Comparison of ENCODE assay signal across 1 cellular context in the genomic region with DNA sequence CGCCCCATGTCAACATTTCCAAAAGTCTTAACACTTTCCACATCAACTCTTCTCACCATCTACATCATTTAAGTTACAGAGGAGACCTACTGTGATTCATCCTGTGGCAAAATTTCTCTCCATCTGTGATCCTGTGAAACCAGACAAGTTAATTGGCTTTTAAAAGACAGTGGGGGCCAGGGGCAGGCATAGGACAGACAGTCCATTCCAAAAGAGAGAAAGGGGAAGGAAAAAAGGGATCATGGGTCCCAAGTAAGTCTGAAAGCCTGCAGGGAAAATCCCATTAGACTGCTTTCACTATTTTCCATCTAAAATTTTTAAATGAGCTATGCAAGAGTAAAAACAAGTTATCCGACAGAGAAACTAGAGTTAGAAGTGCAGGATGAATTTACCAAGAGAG.
TF ChIP-seq lines count a peak whose summit lies in the region.

No MANE protein-coding gene starts in this region.

TF ChIP-seq in SK-N-SH treated with all-trans-retinoic acid at 6 μM for 48 hours, 23 proteins besides CTCF, POLR2A, EP300 and RAD21 (continued from another document):
- TF ChIP-seq SNAI2 (CRISPR knock-in tag; IDR thresholded peaks at IDR 0.05) = no peak
- TF ChIP-seq ZFP30 (CRISPR knock-in tag; IDR thresholded peaks at IDR 0.05) = no peak
- TF ChIP-seq, protein P1, sequence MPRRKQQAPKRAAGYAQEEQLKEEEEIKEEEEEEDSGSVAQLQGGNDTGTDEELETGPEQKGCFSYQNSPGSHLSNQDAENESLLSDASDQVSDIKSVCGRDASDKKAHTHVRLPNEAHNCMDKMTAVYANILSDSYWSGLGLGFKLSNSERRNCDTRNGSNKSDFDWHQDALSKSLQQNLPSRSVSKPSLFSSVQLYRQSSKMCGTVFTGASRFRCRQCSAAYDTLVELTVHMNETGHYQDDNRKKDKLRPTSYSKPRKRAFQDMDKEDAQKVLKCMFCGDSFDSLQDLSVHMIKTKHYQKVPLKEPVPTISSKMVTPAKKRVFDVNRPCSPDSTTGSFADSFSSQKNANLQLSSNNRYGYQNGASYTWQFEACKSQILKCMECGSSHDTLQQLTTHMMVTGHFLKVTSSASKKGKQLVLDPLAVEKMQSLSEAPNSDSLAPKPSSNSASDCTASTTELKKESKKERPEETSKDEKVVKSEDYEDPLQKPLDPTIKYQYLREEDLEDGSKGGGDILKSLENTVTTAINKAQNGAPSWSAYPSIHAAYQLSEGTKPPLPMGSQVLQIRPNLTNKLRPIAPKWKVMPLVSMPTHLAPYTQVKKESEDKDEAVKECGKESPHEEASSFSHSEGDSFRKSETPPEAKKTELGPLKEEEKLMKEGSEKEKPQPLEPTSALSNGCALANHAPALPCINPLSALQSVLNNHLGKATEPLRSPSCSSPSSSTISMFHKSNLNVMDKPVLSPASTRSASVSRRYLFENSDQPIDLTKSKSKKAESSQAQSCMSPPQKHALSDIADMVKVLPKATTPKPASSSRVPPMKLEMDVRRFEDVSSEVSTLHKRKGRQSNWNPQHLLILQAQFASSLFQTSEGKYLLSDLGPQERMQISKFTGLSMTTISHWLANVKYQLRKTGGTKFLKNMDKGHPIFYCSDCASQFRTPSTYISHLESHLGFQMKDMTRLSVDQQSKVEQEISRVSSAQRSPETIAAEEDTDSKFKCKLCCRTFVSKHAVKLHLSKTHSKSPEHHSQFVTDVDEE (CRISPR knock-in tag; IDR thresholded peaks at IDR 0.05) = no peak
